ENCODE assay signal across 10 cellular contexts in the genomic region with DNA sequence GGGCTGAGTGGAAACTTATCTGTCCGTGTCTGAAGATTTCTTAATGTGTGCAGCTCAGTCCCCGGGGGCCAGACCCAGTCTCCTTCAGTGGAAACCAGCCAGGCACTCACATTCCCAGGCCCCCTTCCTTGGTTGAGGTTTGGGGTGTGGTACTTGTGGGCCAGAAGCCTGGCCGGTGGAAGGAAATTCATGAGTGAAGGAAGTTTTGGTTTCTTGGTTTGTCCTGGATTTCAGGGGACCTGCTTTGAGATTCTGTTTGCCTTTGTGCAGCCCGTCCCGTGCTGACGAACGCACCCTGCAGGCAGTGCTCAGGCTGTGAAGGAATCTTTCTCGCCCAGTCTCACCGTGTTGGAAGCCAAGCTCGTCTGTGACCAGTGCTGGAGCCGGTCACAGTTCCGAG. TPM values are rescaled to one million over a fixed set of nuclear protein-coding genes. Genes with fewer than 3 reads are reported as not detected.
A peak's percentile ranks its signal among the peaks of the same experiment; 100 is the strongest.
DNase-seq lines count a peak whose midpoint lies in the region; ATAC-seq and TF ChIP-seq lines count a peak whose summit lies in the region.
"Had no signal": no experiment of that assay in that cellular context is flagged by ENCODE, and none has a peak within 500 bp of the region (broad histone marks: within the 10 kb centered on the region; RNA-seq: fewer than 3 reads in every experiment).

No MANE protein-coding gene starts in this region.

- peak overlapping the region; percentile 91 for H3K9ac ChIP-seq in DND-41 (ENCODE audit: low read depth, low read length)
- 0 out of 2 replicates have a peak overlapping the region, but pooled peaks have one; percentile 0 for H3K9ac ChIP-seq in PC-3 (ENCODE audit: low read length)

- intact Hi-C loops in PC-3 (cut with micrococcal nuclease): loop anchor here (1.0 kb wide), 2 partner anchors 94 to 98 kb away; no protein-coding TSS in a partner anchor
- intact Hi-C loops in ovary (cut with DNase I): loop anchor here (5.0 to 10.0 kb wide), 5 partner anchors 74 to 316 kb away; a partner anchor contains a TSS

- H3K9me2 ChIP-seq in PC-3 (replicated peaks; ENCODE audit: low read length): no peaks in the 10 kb centered on the region

- no TSS peak for BruUV-seq in PC-3 (replicated peaks; lab: Mats Ljungman, UMichigan)

- H2AFZ ChIP-seq in DND-41 (ENCODE audit: low read depth, low read length): no peak overlapping the region
- H2AFZ ChIP-seq in PC-3 (ENCODE audit: low read length): no peak overlapping the region

- CTCF ChIA-PET in PC-3 (lab: Charles Lee): interaction anchor here (0.6 to 0.9 kb wide), 2 partner anchors 32 to 93 kb away, joined by 3 to 4 read pairs; no protein-coding TSS in a partner anchor

- H3K9me3 ChIP-seq in DND-41 (ENCODE audit: insufficient read depth, low read length, severe bottlenecking) (no peaks in the 10 kb centered on the region), PC-3 (ENCODE audit: low read length) (no peaks in the 10 kb centered on the region), esophagus (ENCODE audit: control insufficient read depth in 2 of 2, insufficient read depth in 1 of 2, low read depth in 1 of 2, low read length in 1 of 2) (no peaks in the 10 kb centered on the region), ovary (no peaks in the 10 kb centered on the region)

- no peak for TF ChIP-seq POLR2A in ovary (IDR thresholded peaks at IDR 0.05)

- peak overlapping the region; percentile 63 for H3K27ac ChIP-seq in DND-41 (ENCODE audit: low read length)
- H3K27ac ChIP-seq in PC-3 (ENCODE audit: low read length): 0 out of 2 replicates have a peak overlapping the region, but pooled peaks have one; percentile 9
- peak overlapping the region; percentile 44 to 50 for H3K27ac ChIP-seq in esophagus (ENCODE audit: low read depth in 2 of 2, low read length in 1 of 2)
- H3K27ac ChIP-seq in ovary: no peak overlapping the region

- POLR2A ChIA-PET in PC-3 (lab: Charles Lee; ENCODE audit: unreplicated experiment): no interaction called here

- H3K27me3 ChIP-seq in DND-41 (ENCODE audit: insufficient read depth, low read length, poor library complexity) (no peaks in the 10 kb centered on the region), PC-3 (ENCODE audit: low read length) (no peaks in the 10 kb centered on the region), esophagus (ENCODE audit: control insufficient read depth in 1 of 2, insufficient read depth in 2 of 2, low read length in 2 of 2) (no peaks in the 10 kb centered on the region), ovary (no peaks in the 10 kb centered on the region)

- H3K79me2 ChIP-seq in DND-41 (ENCODE audit: insufficient read depth, low read length) (peaks cover 81% of the 10 kb centered on the region), PC-3 (ENCODE audit: low read length) (peaks cover 84% of the 10 kb centered on the region)

- TF ChIP-seq EP300 in ovary (IDR thresholded peaks at IDR 0.05): no peak

- H3K4me2 ChIP-seq in DND-41 (ENCODE audit: insufficient read depth, low read length) (peak overlapping the region; percentile 90), PC-3 (ENCODE audit: low read length) (peak overlapping the region; percentile 97)

- TF ChIP-seq CTCF in DND-41 (IDR thresholded peaks at IDR 0.05; ENCODE audit: borderline replicate concordance, extremely low read depth, low read length, poor library complexity, severe bottlenecking) (no peak), PC-3 (conservative IDR thresholded peaks at IDR 0.05; ENCODE audit: low read depth, low read length) (peak; percentile 33; the same call in 1 of the 2 replicates), ovary (IDR thresholded peaks at IDR 0.05) (no peak)

- H3K4me3 ChIP-seq in DND-41 (ENCODE audit: low read depth in 1 of 2, low read length in 2 of 2): peak overlapping the region in 1 of 2 experiments; percentile 92; a peak in 2 of 4 replicates
- H3K4me3 ChIP-seq in PC-3 (ENCODE audit: low read length): peak overlapping the region; percentile 83
- no peak overlapping the region for H3K4me3 ChIP-seq in esophagus (ENCODE audit: low read depth in 1 of 2, low read length in 2 of 2)
- H3K4me3 ChIP-seq in ovary: no peak overlapping the region

- ATAC-seq in DND-41 (ENCODE audit: insufficient read depth, low read depth) (no peak), PC-3 (no peak), GM21786 (IDR thresholded peaks at IDR 0.05; ENCODE audit: unreplicated experiment) (no peak)

- H4K20me1 ChIP-seq in DND-41 (ENCODE audit: insufficient read depth, low read length) (peaks cover 38% of the 10 kb centered on the region), PC-3 (ENCODE audit: low read length) (peaks cover 20% of the 10 kb centered on the region)

- H3K36me3 ChIP-seq in DND-41 (ENCODE audit: insufficient read depth, low read length) (peaks cover 28% of the 10 kb centered on the region), PC-3 (ENCODE audit: low read depth, low read length) (no peaks in the 10 kb centered on the region), esophagus (ENCODE audit: control insufficient read depth in 2 of 2, insufficient read depth in 2 of 2, low read length in 1 of 2) (no peaks in the 10 kb centered on the region), ovary (no peaks in the 10 kb centered on the region)

- H3K4me1 ChIP-seq in DND-41 (ENCODE audit: insufficient read depth, low read length) (peaks cover 79% of the 10 kb centered on the region), PC-3 (ENCODE audit: insufficient read depth, low read length) (peaks cover 39% of the 10 kb centered on the region), esophagus (ENCODE audit: control insufficient read depth in 2 of 2, insufficient read depth in 2 of 2, low read length in 1 of 2) (peaks cover 8 to 14% of the 10 kb centered on the region in 2 donors), ovary (ENCODE audit: insufficient read depth) (peaks cover 22% of the 10 kb centered on the region)

- H3F3A ChIP-seq in PC-3 (ENCODE audit: low read length, unreplicated experiment): no peaks in the 10 kb centered on the region

- DNase-seq in DND-41: peak; percentile 46
- peak; percentile 36 for DNase-seq in PC-3
- DNase-seq in ovary: peak in 3 of 5 donors; percentile 39 to 63 (median 51)
- no peak for DNase-seq in NCI-H510A treated with DMSO at 0.1 percent for 48 hours (lab: John Stamatoyannopoulos, UW)
- DNase-seq in stimulated activated CD4-positive, alpha-beta T cell treated with anti-CD3 and anti-CD28 coated beads, Interleukin-2, amount 100 ng/mL, for 48 hours: no peak
- no peak for DNase-seq in ecto neural progenitor cell (ENCODE audit: low spot score)
- DNase-seq: central memory CD4-positive, alpha-beta T cell; NCI-H2081 had no signal

- WGBS in esophagus, 2 donors: 36 to 46% methylated on average over 12 of the region's 12 CpGs
- 9 to 12% (median 10%) methylated on average over 12 of the region's 12 CpGs for WGBS in ovary, 3 donors

RNA-seq across cellular contexts. Expression of a gene that starts 2.9 kb away (rescaled TPM):
- total RNA-seq in PC-3 (2014; rRNA removed) (22.6 and 27.8 TPM in 2 replicates), ovary (10 to 100 TPM; 19.8 to 41.2 (median 35.3) TPM)
- polyA plus RNA-seq in esophagus (10 to 100 TPM in 1 of 2 donors, 1 to 10 TPM in 1; 9.2 to 12.7 TPM), ovary (10 to 100 TPM; 20.2 to 41.2 TPM)

Comparison
In these comparisons a context has a peak if more than half of its experiments do, and no peak if none do; other contexts are left out.
1. DNase-seq: peak in DND-41 (single experiment), PC-3 (single experiment) and ovary (3 of 5); none in NCI-H510A treated with DMSO at 0.1 percent for 48 hours (single experiment), stimulated activated CD4-positive, alpha-beta T cell treated with anti-CD3 and anti-CD28 coated beads, Interleukin-2, amount 100 ng/mL, for 48 hours (0 of 2) and ecto neural progenitor cell (single experiment).
2. H3K27ac ChIP-seq: peak in DND-41 (single experiment), PC-3 (single experiment) and esophagus (2 of 2); none in ovary (0 of 2).